Comparison of ENCODE assay signal across 11 cellular contexts in genomic region chrX:17692709-17693346, GRCh38. TPM values are rescaled to one million over a fixed set of nuclear protein-coding genes. Genes with fewer than 3 reads are reported as not detected.
A peak's percentile ranks its signal among the peaks of the same experiment; 100 is the strongest.
DNase-seq lines count a peak whose midpoint lies in the region; ATAC-seq and TF ChIP-seq lines count a peak whose summit lies in the region.
"Had no signal": no experiment of that assay in that cellular context is flagged by ENCODE, and none has a peak within 500 bp of the region (broad histone marks: within the 10 kb centered on the region; RNA-seq: fewer than 3 reads in every experiment).

No MANE protein-coding gene starts in this region.

- no peaks in the 10 kb centered on the region for H3K27me3 Mint-ChIP-seq in endodermal cell (ENCODE audit: insufficient read depth)
- peaks cover 0 to 10% (median 1%) of the 10 kb centered on the region in 3 donors for H3K27me3 Mint-ChIP-seq in CD14-positive monocyte (ENCODE audit: low read depth in 3 of 3)

- H3K4me3 ChIP-seq in endodermal cell (ENCODE audit: low read length), result no peak overlapping the region
- H3K4me3 ChIP-seq: body of pancreas had no signal

- H3K27ac Mint-ChIP-seq in endodermal cell (no peak overlapping the region), CD14-positive monocyte (no peak overlapping the region)

- ATAC-seq in HG03025 (IDR thresholded peaks at IDR 0.05; ENCODE audit: low FRiP score, unreplicated experiment) (no peak), GM21390 (IDR thresholded peaks at IDR 0.05; ENCODE audit: unreplicated experiment) (no peak)
- ATAC-seq: body of pancreas had no signal

- TF ChIP-seq CTCF in endodermal cell (conservative IDR thresholded peaks at IDR 0.05), result no peak
- no peak for TF ChIP-seq CTCF in CD14-positive monocyte (IDR thresholded peaks at IDR 0.05)

- H3K4me3 Mint-ChIP-seq in endodermal cell (no peak overlapping the region), CD14-positive monocyte (no peak overlapping the region)
- H3K4me3 Mint-ChIP-seq: neural crest cell had no signal

- no peak overlapping the region for H3K9ac ChIP-seq in endodermal cell (ENCODE audit: extremely low read depth, low read length, poor library complexity, severe bottlenecking)

- H3K36me3 Mint-ChIP-seq in endodermal cell (ENCODE audit: low read depth) (no peaks in the 10 kb centered on the region), CD14-positive monocyte (no peaks in the 10 kb centered on the region)

- no peaks in the 10 kb centered on the region for H3K36me3 ChIP-seq in endodermal cell (ENCODE audit: control insufficient read depth, insufficient read depth, low read length)

- intact Hi-C loops in CD14-positive monocyte (cut with micrococcal nuclease), result loop anchor here (10.0 kb wide), 1 partner anchor 448 kb away; no protein-coding TSS in a partner anchor

- H3K4me1 ChIP-seq in endodermal cell (ENCODE audit: control insufficient read depth, insufficient read depth, low read length), result no peaks in the 10 kb centered on the region
- H3K4me1 ChIP-seq: body of pancreas had no signal

- H3K9me3 Mint-ChIP-seq in endodermal cell (no peaks in the 10 kb centered on the region), CD14-positive monocyte (peaks cover 0 to 2% (median 0%) of the 10 kb centered on the region in 7 donors)
- H3K9me3 Mint-ChIP-seq: neural crest cell had no signal

- H3K9me3 ChIP-seq in endodermal cell (ENCODE audit: control insufficient read depth, low read length), result no peaks in the 10 kb centered on the region
- H3K9me3 ChIP-seq: body of pancreas had no signal

- no peaks in the 10 kb centered on the region for H3K27me3 ChIP-seq in endodermal cell (ENCODE audit: control insufficient read depth, insufficient read depth, low read length, poor library complexity, severe bottlenecking)
- H3K27me3 ChIP-seq: body of pancreas had no signal

- WGBS in endodermal cell (ENCODE audit: insufficient coverage in 1 of 2, insufficient read length in 1 of 2), 2 experiments, result 75% methylated on average over 5 of the region's 5 CpGs; no CpG with 5 or more reads in 1 of the 2 experiments

- H3K27ac ChIP-seq in endodermal cell (ENCODE audit: low read depth, low read length), result no peak overlapping the region
- H3K27ac ChIP-seq: body of pancreas had no signal

- DNase-seq in AG08395 (ENCODE audit: low spot score) (peak; percentile 14), H4 (ENCODE audit: low spot score) (peak; percentile 48), NCI-H524 (lab: John Stamatoyannopoulos, UW) (peak; percentile 88 to 97), endodermal cell (peak; percentile 46), CD14-positive monocyte (ENCODE audit: low spot score) (no peak), OCI-M2 (lab: John Stamatoyannopoulos, UW; ENCODE audit: unreplicated experiment) (no peak)
- DNase-seq: body of pancreas, DMS153 had no signal

- H3K4me1 Mint-ChIP-seq in endodermal cell (peaks cover 2% of the 10 kb centered on the region), CD14-positive monocyte (peaks cover 8% of the 10 kb centered on the region)

RNA-seq across cellular contexts. Expression of gene SCML1, which starts 44.5 kb away (rescaled TPM):
- 12.3 and 16.3 TPM in 2 replicates for total RNA-seq in H4 (2014; rRNA removed; shearing (Covaris generic))
- total RNA-seq in endodermal cell, result 1 to 10 TPM in 1 of 2 donors, under 1 TPM in 1; 0.59 to 2.2 TPM
- 21.2 TPM for polyA plus RNA-seq in endodermal cell (2013, experiment 1 of 2)
- 19.5 TPM for polyA plus RNA-seq in endodermal cell (2013, experiment 2 of 2)
- polyA plus RNA-seq in CD14-positive monocyte, result 1 to 10 TPM in 1 of 2 donors, under 1 TPM in 1; 0.56 to 1.4 TPM

Comparison
In these comparisons a context has a peak if more than half of its experiments do, and no peak if none do; other contexts are left out.
1. DNase-seq: peak in AG08395 (single experiment), H4 (single experiment), NCI-H524 (2 of 2) and endodermal cell (single experiment); none in CD14-positive monocyte (single experiment) and OCI-M2 (single experiment).